2 cellular contexts compared by ENCODE assay signal in the genomic region with DNA sequence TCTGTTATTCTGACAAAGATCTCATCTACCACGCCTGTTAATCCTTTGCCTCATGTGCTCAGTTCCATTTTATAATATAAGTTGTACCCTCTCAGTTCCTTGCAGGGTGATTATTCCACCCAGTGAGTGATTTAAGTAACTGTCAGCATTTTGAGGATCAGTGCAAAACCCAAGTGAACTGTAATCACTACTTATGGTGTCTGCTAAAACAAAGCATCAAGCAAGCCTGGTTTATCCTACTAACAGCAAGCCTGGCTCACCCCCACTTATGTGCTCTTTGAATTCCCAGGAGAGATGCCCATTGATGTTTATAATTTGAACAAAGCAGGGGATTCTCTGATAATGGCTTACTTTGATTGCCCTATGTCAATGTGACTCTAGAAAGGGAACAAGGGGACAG.
TF ChIP-seq lines count a peak whose summit lies in the region.

No MANE protein-coding gene starts in this region.

TF ChIP-seq in GM23338, 12 proteins besides CTCF, POLR2A, EP300 and RAD21 (continues in another document):
- TF ChIP-seq, protein P1, sequence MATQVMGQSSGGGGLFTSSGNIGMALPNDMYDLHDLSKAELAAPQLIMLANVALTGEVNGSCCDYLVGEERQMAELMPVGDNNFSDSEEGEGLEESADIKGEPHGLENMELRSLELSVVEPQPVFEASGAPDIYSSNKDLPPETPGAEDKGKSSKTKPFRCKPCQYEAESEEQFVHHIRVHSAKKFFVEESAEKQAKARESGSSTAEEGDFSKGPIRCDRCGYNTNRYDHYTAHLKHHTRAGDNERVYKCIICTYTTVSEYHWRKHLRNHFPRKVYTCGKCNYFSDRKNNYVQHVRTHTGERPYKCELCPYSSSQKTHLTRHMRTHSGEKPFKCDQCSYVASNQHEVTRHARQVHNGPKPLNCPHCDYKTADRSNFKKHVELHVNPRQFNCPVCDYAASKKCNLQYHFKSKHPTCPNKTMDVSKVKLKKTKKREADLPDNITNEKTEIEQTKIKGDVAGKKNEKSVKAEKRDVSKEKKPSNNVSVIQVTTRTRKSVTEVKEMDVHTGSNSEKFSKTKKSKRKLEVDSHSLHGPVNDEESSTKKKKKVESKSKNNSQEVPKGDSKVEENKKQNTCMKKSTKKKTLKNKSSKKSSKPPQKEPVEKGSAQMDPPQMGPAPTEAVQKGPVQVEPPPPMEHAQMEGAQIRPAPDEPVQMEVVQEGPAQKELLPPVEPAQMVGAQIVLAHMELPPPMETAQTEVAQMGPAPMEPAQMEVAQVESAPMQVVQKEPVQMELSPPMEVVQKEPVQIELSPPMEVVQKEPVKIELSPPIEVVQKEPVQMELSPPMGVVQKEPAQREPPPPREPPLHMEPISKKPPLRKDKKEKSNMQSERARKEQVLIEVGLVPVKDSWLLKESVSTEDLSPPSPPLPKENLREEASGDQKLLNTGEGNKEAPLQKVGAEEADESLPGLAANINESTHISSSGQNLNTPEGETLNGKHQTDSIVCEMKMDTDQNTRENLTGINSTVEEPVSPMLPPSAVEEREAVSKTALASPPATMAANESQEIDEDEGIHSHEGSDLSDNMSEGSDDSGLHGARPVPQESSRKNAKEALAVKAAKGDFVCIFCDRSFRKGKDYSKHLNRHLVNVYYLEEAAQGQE (IDR thresholded peaks at IDR 0.05; ENCODE audit: unreplicated experiment) = no peak
- TF ChIP-seq ETS1 (IDR thresholded peaks at IDR 0.05) (no peak), STAT1 (IDR thresholded peaks at IDR 0.05; ENCODE audit: unreplicated experiment) (no peak), NANOG (IDR thresholded peaks at IDR 0.05; ENCODE audit: borderline replicate concordance) (no peak), EZH2phosphoT487 (IDR thresholded peaks at IDR 0.05; ENCODE audit: unreplicated experiment) (no peak), CREB1 (CRISPR knock-in tag; IDR thresholded peaks at IDR 0.05; ENCODE audit: low read depth) (no peak), JUNB (IDR thresholded peaks at IDR 0.05; ENCODE audit: unreplicated experiment) (no peak), ZNF114 (CRISPR knock-in tag; IDR thresholded peaks at IDR 0.05) (no peak), POLR2AphosphoS5 (IDR thresholded peaks at IDR 0.05; ENCODE audit: low read depth) (no peak)
- TF ChIP-seq, protein P2, sequence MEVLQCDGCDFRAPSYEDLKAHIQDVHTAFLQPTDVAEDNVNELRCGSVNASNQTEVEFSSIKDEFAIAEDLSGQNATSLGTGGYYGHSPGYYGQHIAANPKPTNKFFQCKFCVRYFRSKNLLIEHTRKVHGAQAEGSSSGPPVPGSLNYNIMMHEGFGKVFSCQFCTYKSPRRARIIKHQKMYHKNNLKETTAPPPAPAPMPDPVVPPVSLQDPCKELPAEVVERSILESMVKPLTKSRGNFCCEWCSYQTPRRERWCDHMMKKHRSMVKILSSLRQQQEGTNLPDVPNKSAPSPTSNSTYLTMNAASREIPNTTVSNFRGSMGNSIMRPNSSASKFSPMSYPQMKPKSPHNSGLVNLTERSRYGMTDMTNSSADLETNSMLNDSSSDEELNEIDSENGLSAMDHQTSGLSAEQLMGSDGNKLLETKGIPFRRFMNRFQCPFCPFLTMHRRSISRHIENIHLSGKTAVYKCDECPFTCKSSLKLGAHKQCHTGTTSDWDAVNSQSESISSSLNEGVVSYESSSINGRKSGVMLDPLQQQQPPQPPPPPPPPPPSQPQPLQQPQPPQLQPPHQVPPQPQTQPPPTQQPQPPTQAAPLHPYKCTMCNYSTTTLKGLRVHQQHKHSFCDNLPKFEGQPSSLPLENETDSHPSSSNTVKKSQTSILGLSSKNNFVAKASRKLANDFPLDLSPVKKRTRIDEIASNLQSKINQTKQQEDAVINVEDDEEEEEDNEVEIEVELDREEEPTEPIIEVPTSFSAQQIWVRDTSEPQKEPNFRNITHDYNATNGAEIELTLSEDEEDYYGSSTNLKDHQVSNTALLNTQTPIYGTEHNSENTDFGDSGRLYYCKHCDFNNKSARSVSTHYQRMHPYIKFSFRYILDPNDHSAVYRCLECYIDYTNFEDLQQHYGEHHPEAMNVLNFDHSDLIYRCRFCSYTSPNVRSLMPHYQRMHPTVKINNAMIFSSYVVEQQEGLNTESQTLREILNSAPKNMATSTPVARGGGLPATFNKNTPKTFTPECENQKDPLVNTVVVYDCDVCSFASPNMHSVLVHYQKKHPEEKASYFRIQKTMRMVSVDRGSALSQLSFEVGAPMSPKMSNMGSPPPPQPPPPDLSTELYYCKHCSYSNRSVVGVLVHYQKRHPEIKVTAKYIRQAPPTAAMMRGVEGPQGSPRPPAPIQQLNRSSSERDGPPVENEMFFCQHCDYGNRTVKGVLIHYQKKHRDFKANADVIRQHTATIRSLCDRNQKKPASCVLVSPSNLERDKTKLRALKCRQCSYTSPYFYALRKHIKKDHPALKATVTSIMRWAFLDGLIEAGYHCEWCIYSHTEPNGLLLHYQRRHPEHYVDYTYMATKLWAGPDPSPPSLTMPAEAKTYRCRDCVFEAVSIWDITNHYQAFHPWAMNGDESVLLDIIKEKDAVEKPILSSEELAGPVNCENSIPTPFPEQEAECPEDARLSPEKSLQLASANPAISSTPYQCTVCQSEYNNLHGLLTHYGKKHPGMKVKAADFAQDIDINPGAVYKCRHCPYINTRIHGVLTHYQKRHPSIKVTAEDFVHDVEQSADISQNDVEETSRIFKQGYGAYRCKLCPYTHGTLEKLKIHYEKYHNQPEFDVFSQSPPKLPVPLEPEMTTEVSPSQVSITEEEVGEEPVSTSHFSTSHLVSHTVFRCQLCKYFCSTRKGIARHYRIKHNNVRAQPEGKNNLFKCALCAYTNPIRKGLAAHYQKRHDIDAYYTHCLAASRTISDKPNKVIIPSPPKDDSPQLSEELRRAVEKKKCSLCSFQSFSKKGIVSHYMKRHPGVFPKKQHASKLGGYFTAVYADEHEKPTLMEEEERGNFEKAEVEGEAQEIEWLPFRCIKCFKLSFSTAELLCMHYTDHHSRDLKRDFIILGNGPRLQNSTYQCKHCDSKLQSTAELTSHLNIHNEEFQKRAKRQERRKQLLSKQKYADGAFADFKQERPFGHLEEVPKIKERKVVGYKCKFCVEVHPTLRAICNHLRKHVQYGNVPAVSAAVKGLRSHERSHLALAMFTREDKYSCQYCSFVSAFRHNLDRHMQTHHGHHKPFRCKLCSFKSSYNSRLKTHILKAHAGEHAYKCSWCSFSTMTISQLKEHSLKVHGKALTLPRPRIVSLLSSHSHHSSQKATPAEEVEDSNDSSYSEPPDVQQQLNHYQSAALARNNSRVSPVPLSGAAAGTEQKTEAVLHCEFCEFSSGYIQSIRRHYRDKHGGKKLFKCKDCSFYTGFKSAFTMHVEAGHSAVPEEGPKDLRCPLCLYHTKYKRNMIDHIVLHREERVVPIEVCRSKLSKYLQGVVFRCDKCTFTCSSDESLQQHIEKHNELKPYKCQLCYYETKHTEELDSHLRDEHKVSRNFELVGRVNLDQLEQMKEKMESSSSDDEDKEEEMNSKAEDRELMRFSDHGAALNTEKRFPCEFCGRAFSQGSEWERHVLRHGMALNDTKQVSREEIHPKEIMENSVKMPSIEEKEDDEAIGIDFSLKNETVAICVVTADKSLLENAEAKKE (CRISPR knock-in tag; IDR thresholded peaks at IDR 0.05) = no peak

TF ChIP-seq in H1, 55 proteins besides CTCF, POLR2A, EP300 and RAD21:
- TF ChIP-seq CBX5 (IDR thresholded peaks at IDR 0.05; ENCODE audit: low read depth, low read length) (no peak), BRCA1 (IDR thresholded peaks at IDR 0.05; ENCODE audit: low read depth, low read length) (no peak), RFX5 (IDR thresholded peaks at IDR 0.05; ENCODE audit: borderline replicate concordance, low read depth, low read length) (no peak), SAP30 (IDR thresholded peaks at IDR 0.05; ENCODE audit: insufficient read depth, insufficient replicate concordance, low read length) (no peak), KDM5A (IDR thresholded peaks at IDR 0.05; ENCODE audit: low read length) (no peak), NRF1 (IDR thresholded peaks at IDR 0.05; ENCODE audit: low read depth, low read length) (no peak), TAF1 (IDR thresholded peaks at IDR 0.05; ENCODE audit: low read depth, low read length) (no peak), ASH2L (IDR thresholded peaks at IDR 0.05; ENCODE audit: low read length) (no peak), EZH2 (IDR thresholded peaks at IDR 0.05; ENCODE audit: low read depth, low read length, severe bottlenecking) (no peak), BACH1 (IDR thresholded peaks at IDR 0.05; ENCODE audit: low read length) (no peak), HDAC2 (IDR thresholded peaks at IDR 0.05; ENCODE audit: borderline replicate concordance in 1 of 2, low read depth in 2 of 2, low read length in 2 of 2) (no peak)
